In the genomic region with DNA sequence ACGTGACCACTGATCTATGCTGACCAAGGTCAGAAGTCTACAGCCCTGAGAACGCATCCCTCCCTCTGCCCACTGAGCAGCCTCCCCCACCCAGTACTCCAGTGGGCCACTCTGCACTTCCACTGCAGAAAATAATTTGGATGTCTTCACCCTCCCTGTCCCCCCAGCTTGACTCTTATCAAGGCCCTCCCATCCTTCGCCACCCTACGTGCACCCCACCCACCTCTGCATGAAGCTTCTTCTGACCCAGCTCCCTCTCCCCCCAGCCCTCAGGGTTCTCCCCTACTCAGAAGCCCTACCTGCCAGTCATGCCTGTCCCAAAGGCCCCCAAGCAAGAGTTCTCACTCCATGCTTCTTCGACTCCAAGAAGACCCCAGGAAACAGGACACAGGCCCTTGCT, we compare ENCODE assay signal across 34 cellular contexts.
"Had no signal": no experiment of that assay in that cellular context is flagged by ENCODE, and none has a peak within 500 bp of the region (broad histone marks: within the 10 kb centered on the region; RNA-seq: fewer than 3 reads in every experiment).

No MANE protein-coding gene starts in this region.

- DNase-seq: activated CD4-positive, alpha-beta T cell treated with anti-CD3 and anti-CD28 coated beads for 1 hour; activated CD4-positive, alpha-beta T cell treated with anti-CD3 and anti-CD28 coated beads for 4 hours; activated CD4-positive, alpha-beta T cell treated with anti-CD3 and anti-CD28 coated beads, Interleukin-2, amount 10 ng/mL, durations not matched to agents 7 days and 5 days; activated CD4-positive, alpha-beta T cell treated with anti-CD3 and anti-CD28 coated beads, Interleukin-2, amount 50 U/mL, for 4 hours; activated CD8-positive, alpha-beta memory T cell treated with anti-CD3 and anti-CD28 coated beads, Interleukin-2, amount 10 ng/mL, durations not matched to agents 7 days and 5 days; activated CD8-positive, alpha-beta memory T cell treated with anti-CD3 and anti-CD28 coated beads, Interleukin-2, amount 50 U/mL, for 4 hours; activated CD8-positive, alpha-beta T cell treated with anti-CD3 and anti-CD28 coated beads, Interleukin-2, amount 10 ng/mL, durations not matched to agents 7 days and 5 days; activated effector memory CD4-positive, alpha-beta T cell treated with anti-CD3 and anti-CD28 coated beads, Interleukin-2, amount 50 U/mL, for 16 hours; activated naive CD4-positive, alpha-beta T cell treated with anti-CD3 and anti-CD28 coated beads for 36 hours; activated naive CD8-positive, alpha-beta T cell treated with anti-CD3 and anti-CD28 coated beads for 36 hours; activated naive CD8-positive, alpha-beta T cell treated with anti-CD3 and anti-CD28 coated beads, Interleukin-2, amount 50 U/mL, for 24 hours; activated T-cell treated with anti-CD3 and anti-CD28 coated beads, Interleukin-2, amount 50 U/mL, for 1 hour; activated T-cell treated with anti-CD3 and anti-CD28 coated beads, Interleukin-2, amount 50 U/mL, for 48 hours; adrenal gland; amygdala; central memory CD4-positive, alpha-beta T cell; cerebellar nuclear complex; colonic mucosa; dorsolateral prefrontal cortex; effector memory CD4-positive, alpha-beta T cell; foreskin fibroblast; T-helper 2 cell had no signal

- H3K36me3 Mint-ChIP-seq: activated CD8-positive, alpha-beta memory T cell treated with anti-CD3 and anti-CD28 coated beads, Interleukin-2, amount 10 ng/mL, durations not matched to agents 7 days and 5 days; activated naive CD4-positive, alpha-beta T cell treated with anti-CD3 and anti-CD28 coated beads, Interleukin-2, amount 50 U/mL, for 24 hours; activated naive CD8-positive, alpha-beta T cell treated with anti-CD3 and anti-CD28 coated beads for 36 hours; brain; WTC11 had no signal

- H3K9me3 ChIP-seq: adrenal gland, ascending aorta, breast epithelium, colonic mucosa had no signal

- H3K4me3 Mint-ChIP-seq: activated CD4-positive, alpha-beta T cell treated with anti-CD3 and anti-CD28 coated beads, Interleukin-2, amount 10 ng/mL, durations not matched to agents 7 days and 5 days; activated CD8-positive, alpha-beta memory T cell treated with anti-CD3 and anti-CD28 coated beads, Interleukin-2, amount 10 ng/mL, durations not matched to agents 7 days and 5 days; activated CD8-positive, alpha-beta T cell treated with anti-CD3 and anti-CD28 coated beads, Interleukin-2, amount 10 ng/mL, durations not matched to agents 7 days and 5 days; activated naive CD4-positive, alpha-beta T cell treated with anti-CD3 and anti-CD28 coated beads for 36 hours; activated naive CD4-positive, alpha-beta T cell treated with anti-CD3 and anti-CD28 coated beads, Interleukin-2, amount 50 U/mL, for 24 hours; activated naive CD8-positive, alpha-beta T cell treated with anti-CD3 and anti-CD28 coated beads for 36 hours; activated naive CD8-positive, alpha-beta T cell treated with anti-CD3 and anti-CD28 coated beads, Interleukin-2, amount 50 U/mL, for 24 hours; activated T-helper 1 cell treated with anti-CD3 and anti-CD28 coated beads, Interleukin-12 subunit alpha, Interleukin-12 subunit beta, Interleukin-2, Interleukin-4 antibody, amounts not matched to agents 30 ng/mL and 10 ng/mL and 1 ng/mL, durations not matched to agents 14 hours and 24 hours and 36 hours; dendritic cell treated with granulocyte-macrophage colony-stimulating factor and Interleukin-4, amounts not matched to agents 40 ng/mL and 50 ng/mL, for 4 days; endodermal cell; WTC11 had no signal

- H3K4me1 ChIP-seq: adrenal gland, ascending aorta, breast epithelium, colonic mucosa had no signal

- FAIRE-seq: frontal cortex had no signal

- ATAC-seq: activated CD8-positive, alpha-beta memory T cell treated with anti-CD3 and anti-CD28 coated beads, Interleukin-2, amount 10 ng/mL, durations not matched to agents 7 days and 5 days; activated CD8-positive, alpha-beta T cell treated with anti-CD3 and anti-CD28 coated beads, Interleukin-2, amount 10 ng/mL, durations not matched to agents 7 days and 5 days; activated naive CD8-positive, alpha-beta T cell treated with anti-CD3 and anti-CD28 coated beads, Interleukin-2, amount 50 U/mL, for 24 hours; esophagus mucosa; WTC11 had no signal

- H3K4me3 ChIP-seq: adrenal gland, ascending aorta, breast epithelium, cardiac muscle cell, colonic mucosa, dorsolateral prefrontal cortex had no signal

- H3K27ac ChIP-seq: adrenal gland, ascending aorta, breast epithelium, cardiac muscle cell, colonic mucosa, dorsolateral prefrontal cortex had no signal

- H3K27ac Mint-ChIP-seq: activated CD4-positive, alpha-beta T cell treated with anti-CD3 and anti-CD28 coated beads, Interleukin-2, amount 10 ng/mL, durations not matched to agents 7 days and 5 days; activated CD8-positive, alpha-beta memory T cell treated with anti-CD3 and anti-CD28 coated beads, Interleukin-2, amount 10 ng/mL, durations not matched to agents 7 days and 5 days; activated CD8-positive, alpha-beta T cell treated with anti-CD3 and anti-CD28 coated beads, Interleukin-2, amount 10 ng/mL, durations not matched to agents 7 days and 5 days; activated naive CD4-positive, alpha-beta T cell treated with anti-CD3 and anti-CD28 coated beads for 36 hours; activated naive CD4-positive, alpha-beta T cell treated with anti-CD3 and anti-CD28 coated beads, Interleukin-2, amount 50 U/mL, for 24 hours; activated naive CD8-positive, alpha-beta T cell treated with anti-CD3 and anti-CD28 coated beads for 36 hours; activated naive CD8-positive, alpha-beta T cell treated with anti-CD3 and anti-CD28 coated beads, Interleukin-2, amount 50 U/mL, for 24 hours; activated T-helper 1 cell treated with anti-CD3 and anti-CD28 coated beads, Interleukin-12 subunit alpha, Interleukin-12 subunit beta, Interleukin-2, Interleukin-4 antibody, amounts not matched to agents 30 ng/mL and 10 ng/mL and 1 ng/mL, durations not matched to agents 14 hours and 24 hours and 36 hours; activated T-helper 2 cell treated with anti-CD3 and anti-CD28 coated beads, Interferon-gamma antibody, Interleukin-2, Interleukin-4, amounts not matched to agents 10 μg/mL and 5 μg/mL and 100 μg/mL, durations not matched to agents 14 hours and 24 hours and 36 hours; dendritic cell treated with granulocyte-macrophage colony-stimulating factor and Interleukin-4, amounts not matched to agents 40 ng/mL and 50 ng/mL, for 4 days; endodermal cell; WTC11 had no signal

- H3K9me3 Mint-ChIP-seq: activated CD4-positive, alpha-beta T cell treated with anti-CD3 and anti-CD28 coated beads, Interleukin-2, amount 10 ng/mL, durations not matched to agents 7 days and 5 days; activated naive CD4-positive, alpha-beta T cell treated with anti-CD3 and anti-CD28 coated beads for 36 hours; activated naive CD4-positive, alpha-beta T cell treated with anti-CD3 and anti-CD28 coated beads, Interleukin-2, amount 50 U/mL, for 24 hours; activated naive CD8-positive, alpha-beta T cell treated with anti-CD3 and anti-CD28 coated beads for 36 hours; activated naive CD8-positive, alpha-beta T cell treated with anti-CD3 and anti-CD28 coated beads, Interleukin-2, amount 50 U/mL, for 24 hours; activated T-helper 1 cell treated with anti-CD3 and anti-CD28 coated beads, Interleukin-12 subunit alpha, Interleukin-12 subunit beta, Interleukin-2, Interleukin-4 antibody, amounts not matched to agents 30 ng/mL and 10 ng/mL and 1 ng/mL, durations not matched to agents 14 hours and 24 hours and 36 hours; activated T-helper 2 cell treated with anti-CD3 and anti-CD28 coated beads, Interferon-gamma antibody, Interleukin-2, Interleukin-4, amounts not matched to agents 10 μg/mL and 5 μg/mL and 100 μg/mL, durations not matched to agents 14 hours and 24 hours and 36 hours; brain; dendritic cell treated with granulocyte-macrophage colony-stimulating factor and Interleukin-4, amounts not matched to agents 40 ng/mL and 50 ng/mL, for 4 days; endodermal cell had no signal

- H3K4me1 Mint-ChIP-seq: activated CD4-positive, alpha-beta T cell treated with anti-CD3 and anti-CD28 coated beads, Interleukin-2, amount 10 ng/mL, durations not matched to agents 7 days and 5 days; activated CD8-positive, alpha-beta memory T cell treated with anti-CD3 and anti-CD28 coated beads, Interleukin-2, amount 10 ng/mL, durations not matched to agents 7 days and 5 days; activated naive CD4-positive, alpha-beta T cell treated with anti-CD3 and anti-CD28 coated beads, Interleukin-2, amount 50 U/mL, for 24 hours; activated naive CD8-positive, alpha-beta T cell treated with anti-CD3 and anti-CD28 coated beads, Interleukin-2, amount 50 U/mL, for 24 hours; WTC11 had no signal

- H3K27me3 ChIP-seq: adrenal gland, ascending aorta, breast epithelium, colonic mucosa had no signal

- H3K36me3 ChIP-seq: adrenal gland, ascending aorta, breast epithelium, cardiac muscle cell, colonic mucosa had no signal
